In the genomic region with DNA sequence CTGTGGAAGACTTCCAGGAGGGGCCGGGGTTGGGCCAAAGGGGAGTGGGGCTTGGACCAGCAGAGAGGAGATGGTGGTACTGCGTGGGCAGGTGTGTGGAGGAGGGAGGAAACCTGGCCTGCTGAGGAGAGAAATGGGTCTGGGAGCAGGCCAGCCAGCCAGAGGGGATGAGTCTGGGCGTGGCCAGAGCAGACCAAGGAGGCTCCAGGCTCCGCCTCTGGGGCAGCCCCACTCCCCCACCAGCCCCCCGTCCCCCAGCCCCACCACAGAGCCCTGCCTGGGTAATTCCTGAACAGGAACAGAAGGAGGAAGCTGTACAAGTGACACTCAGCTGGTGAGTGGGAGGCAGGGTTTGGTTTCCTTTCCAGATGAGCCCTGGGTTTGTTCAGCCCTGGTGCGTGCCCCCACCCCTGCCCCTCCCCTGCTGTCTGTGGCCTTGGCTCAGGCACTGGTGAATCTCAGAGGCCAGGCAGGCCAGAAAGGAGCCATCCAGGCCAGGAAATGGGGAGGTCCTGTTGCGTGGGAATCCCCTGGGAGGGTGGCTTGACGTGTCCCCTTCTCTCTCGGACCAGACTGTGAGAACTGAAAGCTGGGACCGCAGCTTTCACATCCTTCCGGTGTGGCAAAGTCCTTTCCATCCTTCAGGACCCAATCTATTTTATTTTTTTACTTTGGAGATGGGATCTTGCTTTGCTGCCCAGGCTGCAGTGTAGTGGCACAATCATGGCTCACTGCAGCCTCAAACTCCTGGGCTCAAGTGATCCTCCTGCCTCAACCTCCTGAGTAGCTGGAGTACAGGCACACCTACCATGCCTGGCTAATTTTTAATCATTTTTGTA, we compare ENCODE assay signal across 8 cellular contexts. TPM values are rescaled to one million over a fixed set of nuclear protein-coding genes. Genes with fewer than 3 reads are reported as not detected.
DNase-seq lines count a peak whose midpoint lies in the region; ATAC-seq and TF ChIP-seq lines count a peak whose summit lies in the region.

No MANE protein-coding gene starts in this region.

- H3K4me1 ChIP-seq in breast epithelium (peaks cover 0 to 4% of the 10 kb centered on the region in 2 donors), muscle layer of colon (ENCODE audit: insufficient read depth, low read length) (peaks cover 27% of the 10 kb centered on the region), tibial artery (peaks cover 0 to 14% (median 12%) of the 10 kb centered on the region in 4 donors)

- H3K4me3 ChIP-seq in breast epithelium: peak overlapping the region in 2 of 3 donors; percentile 14 to 53
- H3K4me3 ChIP-seq in muscle layer of colon (ENCODE audit: low read depth in 1 of 2, low read length in 2 of 2): peak overlapping the region in 1 of 2 donors; percentile 31
- H3K4me3 ChIP-seq in tibial artery: no peak overlapping the region

- ATAC-seq in activated CD4-positive, alpha-beta T cell treated with anti-CD3 and anti-CD28 coated beads for 36 hours: peak; percentile 90
- ATAC-seq in HG02870 (IDR thresholded peaks at IDR 0.05; ENCODE audit: unreplicated experiment): peak; percentile 66

- no peak overlapping the region for H3K4me3 Mint-ChIP-seq in activated CD4-positive, alpha-beta T cell treated with anti-CD3 and anti-CD28 coated beads for 36 hours

- peak overlapping the region; percentile 25 for H3K27ac Mint-ChIP-seq in activated CD4-positive, alpha-beta T cell treated with anti-CD3 and anti-CD28 coated beads for 36 hours

- no peak for TF ChIP-seq POLR2A in breast epithelium (IDR thresholded peaks at IDR 0.05)

- no peaks in the 10 kb centered on the region for H3K27me3 ChIP-seq in breast epithelium
- no peaks in the 10 kb centered on the region for H3K27me3 ChIP-seq in muscle layer of colon (ENCODE audit: control insufficient read depth in 1 of 2, insufficient read depth in 2 of 2, low read length in 2 of 2)
- H3K27me3 ChIP-seq in tibial artery: no peaks in the 10 kb centered on the region

- H3K36me3 Mint-ChIP-seq in activated CD4-positive, alpha-beta T cell treated with anti-CD3 and anti-CD28 coated beads for 36 hours (ENCODE audit: low read depth): no peaks in the 10 kb centered on the region

- H3K36me3 ChIP-seq in breast epithelium (no peaks in the 10 kb centered on the region), muscle layer of colon (ENCODE audit: insufficient read depth, low read length) (no peaks in the 10 kb centered on the region), tibial artery (no peaks in the 10 kb centered on the region)

- no peaks in the 10 kb centered on the region for H3K9me3 ChIP-seq in breast epithelium
- no peaks in the 10 kb centered on the region for H3K9me3 ChIP-seq in muscle layer of colon (ENCODE audit: low read length)
- no peaks in the 10 kb centered on the region for H3K9me3 ChIP-seq in tibial artery

- no peaks in the 10 kb centered on the region for H3K9me3 Mint-ChIP-seq in activated CD4-positive, alpha-beta T cell treated with anti-CD3 and anti-CD28 coated beads for 36 hours (ENCODE audit: low read depth)

- peak; percentile 79 for DNase-seq in activated CD4-positive, alpha-beta T cell treated with anti-CD3 and anti-CD28 coated beads for 36 hours
- DNase-seq in activated CD4-positive, alpha-beta T cell treated with anti-CD3 and anti-CD28 coated beads, Interleukin-2, amount 50 U/mL, for 1 hour: no peak
- no peak for DNase-seq in breast epithelium (ENCODE audit: low spot score in 2 of 2)
- no peak for DNase-seq in tibial artery
- DNase-seq in dedifferentiated amniotic fluid mesenchymal stem cell (ENCODE audit: extremely low spot score): no peak

- no peaks in the 10 kb centered on the region for H3K27me3 Mint-ChIP-seq in activated CD4-positive, alpha-beta T cell treated with anti-CD3 and anti-CD28 coated beads for 36 hours

- H3K4me1 Mint-ChIP-seq in activated CD4-positive, alpha-beta T cell treated with anti-CD3 and anti-CD28 coated beads for 36 hours: peaks cover 19% of the 10 kb centered on the region

- H3K27ac ChIP-seq in breast epithelium: peak overlapping the region; percentile 45 to 74
- peak overlapping the region; percentile 66 for H3K27ac ChIP-seq in muscle layer of colon (ENCODE audit: low read depth, low read length)
- H3K27ac ChIP-seq in tibial artery: peak overlapping the region; percentile 36 to 50

- POLR2A ChIA-PET in activated CD4-positive, alpha-beta T cell treated with anti-CD3 and anti-CD28 coated beads for 36 hours (lab: Charles Lee): interaction anchor here (0.7 kb wide), 1 partner anchor 45 kb away, joined by 3 read pairs; no protein-coding TSS in a partner anchor

- CTCF ChIA-PET in activated CD4-positive, alpha-beta T cell treated with anti-CD3 and anti-CD28 coated beads for 36 hours (lab: Charles Lee): interaction anchor here (1.2 kb wide), 1 partner anchor 14 kb away, joined by 3 read pairs; no protein-coding TSS in a partner anchor

- TF ChIP-seq CTCF in breast epithelium (IDR thresholded peaks at IDR 0.05) (no peak), tibial artery (IDR thresholded peaks at IDR 0.05) (no peak)

- no peak overlapping the region for H3K9ac ChIP-seq in muscle layer of colon (ENCODE audit: low read length)

- intact Hi-C loops in activated CD4-positive, alpha-beta T cell treated with anti-CD3 and anti-CD28 coated beads for 36 hours (cut with DNase I, micrococcal nuclease): no loop called here
- intact Hi-C loops in breast epithelium (cut with DNase I; ENCODE audit: low total_unique reads): no loop called here
- intact Hi-C loops in tibial artery (cut with DNase I; ENCODE audit: low total_unique reads): no loop called here

TF ChIP-seq in PFSK-1, 5 proteins besides CTCF, POLR2A, EP300 and RAD21:
- TF ChIP-seq FOXP2 (optimal IDR thresholded peaks at IDR 0.05; ENCODE audit: borderline replicate concordance, extremely low read depth, extremely low read length, insufficient read depth): no peak
- TF ChIP-seq SIN3A (IDR thresholded peaks at IDR 0.05; ENCODE audit: borderline replicate concordance, insufficient read depth, low read length): peak; percentile 85; the same call in 1 of the 2 replicates
- no peak for TF ChIP-seq TAF1 (IDR thresholded peaks at IDR 0.05; ENCODE audit: borderline replicate concordance, insufficient read depth, low read length)
- TF ChIP-seq POLR2AphosphoS5 (IDR thresholded peaks at IDR 0.05; ENCODE audit: low read depth, low read length): no peak
- TF ChIP-seq, protein P1, sequence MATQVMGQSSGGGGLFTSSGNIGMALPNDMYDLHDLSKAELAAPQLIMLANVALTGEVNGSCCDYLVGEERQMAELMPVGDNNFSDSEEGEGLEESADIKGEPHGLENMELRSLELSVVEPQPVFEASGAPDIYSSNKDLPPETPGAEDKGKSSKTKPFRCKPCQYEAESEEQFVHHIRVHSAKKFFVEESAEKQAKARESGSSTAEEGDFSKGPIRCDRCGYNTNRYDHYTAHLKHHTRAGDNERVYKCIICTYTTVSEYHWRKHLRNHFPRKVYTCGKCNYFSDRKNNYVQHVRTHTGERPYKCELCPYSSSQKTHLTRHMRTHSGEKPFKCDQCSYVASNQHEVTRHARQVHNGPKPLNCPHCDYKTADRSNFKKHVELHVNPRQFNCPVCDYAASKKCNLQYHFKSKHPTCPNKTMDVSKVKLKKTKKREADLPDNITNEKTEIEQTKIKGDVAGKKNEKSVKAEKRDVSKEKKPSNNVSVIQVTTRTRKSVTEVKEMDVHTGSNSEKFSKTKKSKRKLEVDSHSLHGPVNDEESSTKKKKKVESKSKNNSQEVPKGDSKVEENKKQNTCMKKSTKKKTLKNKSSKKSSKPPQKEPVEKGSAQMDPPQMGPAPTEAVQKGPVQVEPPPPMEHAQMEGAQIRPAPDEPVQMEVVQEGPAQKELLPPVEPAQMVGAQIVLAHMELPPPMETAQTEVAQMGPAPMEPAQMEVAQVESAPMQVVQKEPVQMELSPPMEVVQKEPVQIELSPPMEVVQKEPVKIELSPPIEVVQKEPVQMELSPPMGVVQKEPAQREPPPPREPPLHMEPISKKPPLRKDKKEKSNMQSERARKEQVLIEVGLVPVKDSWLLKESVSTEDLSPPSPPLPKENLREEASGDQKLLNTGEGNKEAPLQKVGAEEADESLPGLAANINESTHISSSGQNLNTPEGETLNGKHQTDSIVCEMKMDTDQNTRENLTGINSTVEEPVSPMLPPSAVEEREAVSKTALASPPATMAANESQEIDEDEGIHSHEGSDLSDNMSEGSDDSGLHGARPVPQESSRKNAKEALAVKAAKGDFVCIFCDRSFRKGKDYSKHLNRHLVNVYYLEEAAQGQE (IDR thresholded peaks at IDR 0.05; ENCODE audit: insufficient read depth in 1 of 2, low read depth in 2 of 2, low read length in 2 of 2): no peak
TF ChIP-seq in PFSK-1: peak in this region for 1.

RNA-seq across cellular contexts. Expression of a gene that starts 9.4 kb away (rescaled TPM):
- 1 to 10 TPM; 4.2 to 5.7 TPM for total RNA-seq in activated CD4-positive, alpha-beta T cell treated with anti-CD3 and anti-CD28 coated beads for 36 hours
- polyA plus RNA-seq in PFSK-1 (2012; ENCODE audit: insufficient read length, low read depth): 33.3 TPM
- 10 to 100 TPM; 12.8 to 25.6 (median 20.6) TPM for total RNA-seq in breast epithelium

RNA-seq across cellular contexts. Expression of a gene that starts 47.1 kb away (rescaled TPM):
- 10 to 100 TPM; 11.9 to 13.5 TPM for total RNA-seq in activated CD4-positive, alpha-beta T cell treated with anti-CD3 and anti-CD28 coated beads for 36 hours
- polyA plus RNA-seq in PFSK-1 (2012; ENCODE audit: insufficient read length, low read depth): 36.5 TPM
- total RNA-seq in breast epithelium: 10 to 100 TPM; 31.8 to 42.0 (median 34.7) TPM

Comparison
In these comparisons a context has a peak if more than half of its experiments do, and no peak if none do; other contexts are left out.
1. H3K4me3 ChIP-seq: peak in breast epithelium (2 of 3); none in tibial artery (0 of 2).
2. Peak in every context shown above with its lines, with median percentiles within 50 percentile points of each other: H3K27ac ChIP-seq.